ENCODE assay signal across 18 cellular contexts in the genomic region with DNA sequence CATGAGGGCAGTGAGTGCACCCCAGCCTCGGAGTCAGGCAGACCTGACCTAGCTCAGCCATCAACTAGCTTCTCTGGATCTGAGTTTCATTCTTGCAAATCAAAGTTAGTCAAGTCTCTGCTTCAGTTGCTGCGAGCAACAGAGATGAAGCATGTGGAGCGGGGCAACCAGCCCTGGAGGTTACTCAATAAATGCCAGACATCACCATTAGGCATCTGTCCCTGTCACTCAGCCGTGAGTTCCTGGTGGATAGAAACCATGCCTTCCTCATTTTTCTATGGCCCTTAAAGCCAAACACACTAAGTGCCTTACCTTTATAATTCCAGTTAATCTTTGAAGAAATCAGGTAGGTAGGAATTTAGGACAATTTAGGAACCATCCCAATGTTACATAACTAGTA. TPM values are rescaled to one million over a fixed set of nuclear protein-coding genes. Genes with fewer than 3 reads are reported as not detected.
DNase-seq lines count a peak whose midpoint lies in the region; ATAC-seq lines count a peak whose summit lies in the region.
"Had no signal": no experiment of that assay in that cellular context is flagged by ENCODE, and none has a peak within 500 bp of the region (broad histone marks: within the 10 kb centered on the region; RNA-seq: fewer than 3 reads in every experiment).

No MANE protein-coding gene starts in this region.

- H3K27me3 Mint-ChIP-seq in effector memory CD8-positive, alpha-beta T cell = peaks cover 44 to 66% of the 10 kb centered on the region in 2 donors

- H3K9me3 ChIP-seq in trophoblast cell (ENCODE audit: insufficient read depth, low read depth, low read length) = no peaks in the 10 kb centered on the region

- no peak for ATAC-seq in effector memory CD8-positive, alpha-beta T cell (replicated peaks)
- no peak for ATAC-seq in GM18502 (IDR thresholded peaks at IDR 0.05; ENCODE audit: poor library complexity, unreplicated experiment)

- no peak overlapping the region for H3K27ac Mint-ChIP-seq in effector memory CD8-positive, alpha-beta T cell
- H3K27ac Mint-ChIP-seq: CD4-positive, CD25-positive, alpha-beta regulatory T cell had no signal

- H4K8ac ChIP-seq in trophoblast cell (ENCODE audit: low read depth, low read length) = no peak overlapping the region

- H2BK12ac ChIP-seq in trophoblast cell (ENCODE audit: low read length) = no peak overlapping the region

- H3K36me3 ChIP-seq in trophoblast cell (ENCODE audit: control insufficient read depth in 1 of 2, insufficient read depth in 2 of 2, low read length in 2 of 2) = no peaks in the 10 kb centered on the region
- H3K36me3 ChIP-seq: Peyer's patch had no signal

- H3K14ac ChIP-seq in trophoblast cell (ENCODE audit: low read length) = no peak overlapping the region

- H3K23ac ChIP-seq in trophoblast cell (ENCODE audit: low read length) = no peak overlapping the region

- H2BK120ac ChIP-seq in trophoblast cell (ENCODE audit: insufficient read depth, low read length, poor library complexity) = no peak overlapping the region

- no peaks in the 10 kb centered on the region for H3K79me2 ChIP-seq in trophoblast cell (ENCODE audit: control insufficient read depth, insufficient read depth, low read length, poor library complexity)

- H2AK5ac ChIP-seq in trophoblast cell (ENCODE audit: low read length) = no peak overlapping the region

- no peak overlapping the region for H3K9ac ChIP-seq in trophoblast cell (ENCODE audit: low read length)

- DNase-seq in MV-4-11 (lab: John Stamatoyannopoulos, UW) (peak; percentile 25), SK-N-DZ (ENCODE audit: low spot score) (peak; percentile 61), islet precursor cell (peak; percentile 59), trophoblast cell (peak; percentile 26 to 58), NCI-H2171 treated with DMSO at 0.1 percent for 48 hours (lab: John Stamatoyannopoulos, UW) (no peak)
- DNase-seq in effector memory CD8-positive, alpha-beta T cell = no peak
- DNase-seq: CD4-positive, CD25-positive, alpha-beta regulatory T cell; NCI-H1092 treated with DMSO at 0.1 percent for 48 hours; NCI-H1436 treated with DMSO at 0.1 percent for 48 hours; NCI-H1930; NCI-H2227 treated with DMSO at 0.1 percent for 48 hours; NCI-H510A treated with DMSO at 0.1 percent for 48 hours; NCI-H774; NK-92 treated with Interleukin-12 subunit alpha and Interleukin-12 subunit beta, amount 100 ng/mL, for 24 hours; Peyer's patch had no signal

- no CpG with 5 or more reads among the region's 4 CpGs for WGBS in trophoblast cell (ENCODE audit: extremely low coverage, insufficient coverage, insufficient read length)

- no peaks in the 10 kb centered on the region for H3K9me3 Mint-ChIP-seq in effector memory CD8-positive, alpha-beta T cell

- H2AFZ ChIP-seq in trophoblast cell (ENCODE audit: insufficient read depth, low read length, poor library complexity) = no peak overlapping the region

- H3K4me1 Mint-ChIP-seq in effector memory CD8-positive, alpha-beta T cell (ENCODE audit: low read depth in 2 of 2) = no peaks in the 10 kb centered on the region
- H3K4me1 Mint-ChIP-seq: CD4-positive, CD25-positive, alpha-beta regulatory T cell; IgD-negative memory B cell had no signal

- H3K4me1 ChIP-seq in trophoblast cell (ENCODE audit: control insufficient read depth in 1 of 2, insufficient read depth in 2 of 2, low read length in 2 of 2) = peaks cover 16 to 19% of the 10 kb centered on the region in 2 experiments
- H3K4me1 ChIP-seq: Peyer's patch had no signal

- no peaks in the 10 kb centered on the region for H3K36me3 Mint-ChIP-seq in effector memory CD8-positive, alpha-beta T cell (ENCODE audit: insufficient read depth)
- H3K36me3 Mint-ChIP-seq: CD4-positive, CD25-positive, alpha-beta regulatory T cell; IgD-negative memory B cell had no signal

- no peak overlapping the region for H4K91ac ChIP-seq in trophoblast cell (ENCODE audit: low read depth, low read length)

- H3K18ac ChIP-seq in trophoblast cell (ENCODE audit: low read length) = no peak overlapping the region

- H4K12ac ChIP-seq in trophoblast cell (ENCODE audit: low read depth, low read length) = no peak overlapping the region

- no peak overlapping the region for H3K4me3 ChIP-seq in trophoblast cell (ENCODE audit: low read depth, low read length)
- H3K4me3 ChIP-seq: Peyer's patch had no signal

- no peaks in the 10 kb centered on the region for H3K27me3 ChIP-seq in trophoblast cell (ENCODE audit: insufficient read depth, low read length)
- H3K27me3 ChIP-seq: Peyer's patch had no signal

- H3K27ac ChIP-seq in trophoblast cell (ENCODE audit: low read depth, low read length) = no peak overlapping the region
- H3K27ac ChIP-seq: Peyer's patch had no signal

- no peak overlapping the region for H2BK5ac ChIP-seq in trophoblast cell (ENCODE audit: low read depth, low read length, poor library complexity)

- no peak overlapping the region for H3K4ac ChIP-seq in trophoblast cell (ENCODE audit: low read depth, low read length)

- no peaks in the 10 kb centered on the region for H3K79me1 ChIP-seq in trophoblast cell (ENCODE audit: low read length)

- no peak overlapping the region for H3K4me3 Mint-ChIP-seq in effector memory CD8-positive, alpha-beta T cell
- H3K4me3 Mint-ChIP-seq: CD4-positive, CD25-positive, alpha-beta regulatory T cell; IgD-negative memory B cell had no signal

- no peak overlapping the region for H3K4me2 ChIP-seq in trophoblast cell (ENCODE audit: low read length)

RNA-seq across cellular contexts. Expression of gene RFX4, which starts 19.3 kb away (rescaled TPM):
- polyA plus RNA-seq in SK-N-DZ (2014; cell fraction: cytosol; rRNA removed) = 0.09 and 0.16 TPM in 2 replicates
- polyA plus RNA-seq in SK-N-DZ (2014; cell fraction: nucleus; rRNA removed) = 0.14 and 0.16 TPM in 2 replicates
- polyA plus RNA-seq in trophoblast cell (2013) = not detected in 2 replicates
- polyA plus RNA-seq: BJ; CD4-positive, CD25-positive, alpha-beta regulatory T cell; IgD-negative memory B cell had no signal

Comparison
In these comparisons a context has a peak if more than half of its experiments do, and no peak if none do; other contexts are left out.
1. DNase-seq: peak in MV-4-11 (single experiment), SK-N-DZ (single experiment), islet precursor cell (single experiment) and trophoblast cell (2 of 2); none in effector memory CD8-positive, alpha-beta T cell (0 of 3) and NCI-H2171 treated with DMSO at 0.1 percent for 48 hours (single experiment).